Comparison of ENCODE assay signal across 15 cellular contexts in the genomic region with DNA sequence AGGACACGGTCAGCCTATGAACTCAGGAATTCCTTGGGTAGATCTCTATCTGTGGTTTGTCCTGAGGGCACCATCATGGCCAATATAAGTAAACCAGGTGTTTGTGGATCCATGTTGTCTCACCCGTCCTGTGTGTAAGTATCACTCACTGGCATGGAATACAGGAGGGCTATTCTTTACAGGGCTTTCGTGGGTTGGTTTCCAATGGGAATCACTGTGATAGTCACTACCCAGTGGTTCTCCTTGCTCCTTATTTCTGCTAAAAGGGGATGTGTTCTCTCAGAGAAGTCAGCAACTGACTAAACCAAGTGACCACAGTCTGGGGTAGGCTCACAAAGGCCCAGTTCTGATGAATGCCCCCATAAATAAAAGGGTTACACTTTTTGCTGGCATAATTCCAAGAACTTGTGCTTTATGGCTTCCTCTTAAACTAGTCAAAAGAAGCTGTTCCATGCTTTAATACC.
DNase-seq lines count a peak whose midpoint lies in the region; ATAC-seq, FAIRE-seq and TF ChIP-seq lines count a peak whose summit lies in the region.
"Had no signal": no experiment of that assay in that cellular context is flagged by ENCODE, and none has a peak within 500 bp of the region (broad histone marks: within the 10 kb centered on the region; RNA-seq: fewer than 3 reads in every experiment).

No MANE protein-coding gene starts in this region.

- H3K9me3 ChIP-seq in Caco-2 (no peaks in the 10 kb centered on the region), gastrocnemius medialis (no peaks in the 10 kb centered on the region), left lung (no peaks in the 10 kb centered on the region)

- peaks cover 8% of the 10 kb centered on the region for H3K9me3 Mint-ChIP-seq in Caco-2 (ENCODE audit: unreplicated experiment)
- no peaks in the 10 kb centered on the region for H3K9me3 Mint-ChIP-seq in naive thymus-derived CD8-positive, alpha-beta T cell
- H3K9me3 Mint-ChIP-seq: activated naive CD8-positive, alpha-beta T cell treated with anti-CD3 and anti-CD28 coated beads, Interleukin-2, amount 10 ng/mL, durations not matched to agents 7 days and 5 days had no signal

- TF ChIP-seq POLR2A in gastrocnemius medialis (IDR thresholded peaks at IDR 0.05) = no peak

- H3K27me3 Mint-ChIP-seq in Caco-2 (ENCODE audit: insufficient read depth, unreplicated experiment) = no peaks in the 10 kb centered on the region
- peaks cover 1 to 21% (median 5%) of the 10 kb centered on the region in 5 donors for H3K27me3 Mint-ChIP-seq in naive thymus-derived CD8-positive, alpha-beta T cell

- FAIRE-seq in RCC 7860 (lab: Jason Lieb, UNC) = peak; percentile 21

- CTCF ChIA-PET in Caco-2 (lab: Charles Lee) = interaction anchor here (0.8 kb wide), 1 partner anchor 119 kb away, joined by 4 read pairs; no protein-coding TSS in a partner anchor

- POLR2A ChIA-PET in Caco-2 (lab: Charles Lee) = interaction anchor here (0.6 to 1.7 kb wide), 4 partner anchors 19 to 285 kb away, joined by 3 to 10 read pairs (median 6); a partner anchor contains a TSS
- POLR2A ChIA-PET in naive thymus-derived CD8-positive, alpha-beta T cell (lab: Charles Lee) = no interaction called here

- DNase-seq in Caco-2 = peak in 1 of 2 experiments; percentile 48
- DNase-seq in RCC 7860 (ENCODE audit: low spot score) = peak; percentile 59
- peak; percentile 68 for DNase-seq in foreskin melanocyte
- no peak for DNase-seq in gastrocnemius medialis
- DNase-seq in HCEC 1CT = no peak
- no peak for DNase-seq in naive thymus-derived CD8-positive, alpha-beta T cell
- DNase-seq in left lung = no peak
- DNase-seq in left colon = no peak
- DNase-seq: activated naive CD8-positive, alpha-beta T cell treated with anti-CD3 and anti-CD28 coated beads, Interleukin-2, amount 10 ng/mL, durations not matched to agents 7 days and 5 days; C1 segment of cervical spinal cord; NCI-H1417; NCI-H526; occipital lobe; SHP77 treated with DMSO at 0.1 percent for 48 hours had no signal

- H3K36me3 ChIP-seq in Caco-2 (ENCODE audit: control insufficient read depth, insufficient read depth, low read length) (no peaks in the 10 kb centered on the region), gastrocnemius medialis (no peaks in the 10 kb centered on the region), left lung (no peaks in the 10 kb centered on the region)

- peak overlapping the region; percentile 81 for H3K27ac Mint-ChIP-seq in Caco-2 (ENCODE audit: unreplicated experiment)
- H3K27ac Mint-ChIP-seq in naive thymus-derived CD8-positive, alpha-beta T cell = no peak overlapping the region
- H3K27ac Mint-ChIP-seq: activated naive CD8-positive, alpha-beta T cell treated with anti-CD3 and anti-CD28 coated beads, Interleukin-2, amount 10 ng/mL, durations not matched to agents 7 days and 5 days had no signal

- H3K4me3 Mint-ChIP-seq in Caco-2 (ENCODE audit: unreplicated experiment) = no peak overlapping the region
- H3K4me3 Mint-ChIP-seq in naive thymus-derived CD8-positive, alpha-beta T cell = no peak overlapping the region
- H3K4me3 Mint-ChIP-seq: activated naive CD8-positive, alpha-beta T cell treated with anti-CD3 and anti-CD28 coated beads, Interleukin-2, amount 10 ng/mL, durations not matched to agents 7 days and 5 days had no signal

- TF ChIP-seq CTCF in Caco-2 (IDR thresholded peaks at IDR 0.05; ENCODE audit: insufficient read depth in 1 of 2, low read depth in 1 of 2, low read length in 1 of 2, severe bottlenecking in 1 of 2, unreplicated experiment in 1 of 2) (no peak), gastrocnemius medialis (IDR thresholded peaks at IDR 0.05 in 4 of 5, conservative IDR thresholded peaks at IDR 0.05 in 1 of 5) (no peak), left lung (IDR thresholded peaks at IDR 0.05) (no peak)

- in situ Hi-C loops in gastrocnemius medialis (cut with MboI; ENCODE audit: low sequenced_read_pairs in 4 of 4) = loop anchor here in 2 of 4 donors (10.0 to 25.0 kb wide), 2 partner anchors 92 to 239 kb away; a partner anchor contains a TSS

- H3K27ac ChIP-seq in gastrocnemius medialis = peak overlapping the region in 3 of 4 donors; percentile 18 to 68 (median 34)
- peak overlapping the region in 1 of 2 donors; percentile 61 for H3K27ac ChIP-seq in left lung

- H3K4me3 ChIP-seq in Caco-2 (ENCODE audit: low read depth, low read length) (no peak overlapping the region), gastrocnemius medialis (no peak overlapping the region), left lung (no peak overlapping the region)

- peaks cover 41% of the 10 kb centered on the region for H3K4me1 Mint-ChIP-seq in Caco-2 (ENCODE audit: low read depth, unreplicated experiment)
- no peaks in the 10 kb centered on the region for H3K4me1 Mint-ChIP-seq in naive thymus-derived CD8-positive, alpha-beta T cell
- H3K4me1 Mint-ChIP-seq: activated naive CD8-positive, alpha-beta T cell treated with anti-CD3 and anti-CD28 coated beads, Interleukin-2, amount 10 ng/mL, durations not matched to agents 7 days and 5 days had no signal

- BruUV-seq in Caco-2 (replicated peaks; lab: Mats Ljungman, UMichigan) = no TSS peak

- H3K4me1 ChIP-seq in Caco-2 (peaks cover 47% of the 10 kb centered on the region), gastrocnemius medialis (peaks cover 30 to 36% of the 10 kb centered on the region in 2 donors), left lung (peaks cover 15 to 35% of the 10 kb centered on the region in 2 donors)

- H3K36me3 Mint-ChIP-seq in Caco-2 (ENCODE audit: insufficient read depth, unreplicated experiment) = peaks cover 6% of the 10 kb centered on the region
- H3K36me3 Mint-ChIP-seq in naive thymus-derived CD8-positive, alpha-beta T cell = no peaks in the 10 kb centered on the region
- H3K36me3 Mint-ChIP-seq: activated naive CD8-positive, alpha-beta T cell treated with anti-CD3 and anti-CD28 coated beads, Interleukin-2, amount 10 ng/mL, durations not matched to agents 7 days and 5 days had no signal

- ATAC-seq in gastrocnemius medialis (no peak), left lung (no peak), left colon (no peak)
- ATAC-seq in naive thymus-derived CD8-positive, alpha-beta T cell = no peak
- ATAC-seq: left lobe of liver had no signal

- H3K27me3 ChIP-seq in Caco-2 (replicated peaks; ENCODE audit: control insufficient read depth, insufficient read depth, low read length) (no peaks in the 10 kb centered on the region), gastrocnemius medialis (no peaks in the 10 kb centered on the region), left lung (no peaks in the 10 kb centered on the region)

- intact Hi-C loops in Caco-2 (cut with micrococcal nuclease; ENCODE audit: unreplicated experiment) = loop anchor here (2.0 to 10.0 kb wide), 5 partner anchors 20 to 522 kb away; a partner anchor contains a TSS
- intact Hi-C loops in gastrocnemius medialis (cut with DNase I; ENCODE audit: low total_unique reads) = loop anchor here (5.0 kb wide), 3 partner anchors 121 to 234 kb away; a partner anchor contains a TSS
- intact Hi-C loops in left lung (cut with DNase I) = loop anchor here in 1 of 2 donors (10.0 kb wide), 1 partner anchor 282 kb away; no protein-coding TSS in a partner anchor
- intact Hi-C loops in left colon (cut with DNase I, micrococcal nuclease) = loop anchor here in 1 of 2 donors (10.0 kb wide), 1 partner anchor 292 kb away; no protein-coding TSS in a partner anchor

Comparison
In these comparisons a context has a peak if more than half of its experiments do, and no peak if none do; other contexts are left out.
1. DNase-seq: peak in RCC 7860 (single experiment) and foreskin melanocyte (single experiment); none in gastrocnemius medialis (0 of 2), HCEC 1CT (single experiment), naive thymus-derived CD8-positive, alpha-beta T cell (0 of 10), left lung (0 of 2) and left colon (0 of 2).